Comparison of ENCODE assay signal across 1 cellular context in the genomic region with DNA sequence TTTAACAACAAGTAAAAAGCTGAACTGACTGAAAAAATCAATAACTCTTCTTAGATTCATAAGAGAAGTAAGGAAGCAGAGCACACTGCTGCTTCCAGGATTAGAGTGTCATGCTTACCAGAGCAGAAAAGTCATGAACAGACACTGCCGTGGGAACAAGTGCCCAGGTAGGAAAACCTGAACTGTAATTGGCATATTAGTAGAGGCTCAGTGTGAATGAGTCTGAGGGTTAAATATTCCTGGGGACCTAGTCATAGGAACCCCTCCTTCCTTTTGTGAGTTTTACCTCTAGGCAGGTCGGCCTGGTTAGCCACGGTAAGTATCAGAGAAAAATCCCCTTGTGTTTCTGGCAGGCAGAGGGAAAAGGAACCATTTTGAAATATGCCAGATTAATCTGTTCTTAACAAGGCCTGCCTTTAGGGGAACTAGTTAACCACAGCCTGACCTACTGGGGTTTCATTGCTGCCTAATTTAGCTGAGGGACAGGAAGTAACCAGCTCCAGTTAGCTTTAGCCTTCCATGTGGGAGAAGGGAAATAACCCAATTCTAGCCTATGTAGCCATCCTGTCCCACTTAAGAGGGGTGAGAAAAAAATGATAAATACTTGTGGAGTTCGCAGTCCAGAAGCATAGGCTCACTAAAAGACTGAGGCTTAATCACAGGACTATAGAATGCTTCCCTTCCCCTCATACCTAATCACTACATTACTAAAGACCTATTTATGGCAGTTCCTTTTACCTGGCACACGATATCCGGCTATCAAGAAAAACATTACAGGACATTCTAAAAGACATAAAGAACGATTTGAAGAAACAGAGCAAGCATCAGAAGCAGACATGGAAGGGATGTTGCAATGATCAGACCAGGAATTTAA.
TF ChIP-seq lines count a peak whose summit lies in the region.

No MANE protein-coding gene starts in this region.

TF ChIP-seq in K562, 482 proteins besides CTCF, POLR2A, EP300 and RAD21:
- no peak for TF ChIP-seq NR4A1 (CRISPR knock-in tag; IDR thresholded peaks at IDR 0.05)
- TF ChIP-seq NR4A1 (tag; IDR thresholded peaks at IDR 0.05), result no peak
- TF ChIP-seq HMBOX1 (IDR thresholded peaks at IDR 0.05), result peak; percentile 84
- no peak for TF ChIP-seq TCFL5 (CRISPR knock-in tag; conservative IDR thresholded peaks at IDR 0.05)
